Comparison of ENCODE assay signal across 15 cellular contexts in genomic region chr2:240131941-240132650, GRCh38. TPM values are rescaled to one million over a fixed set of nuclear protein-coding genes. Genes with fewer than 3 reads are reported as not detected.
A peak's percentile ranks its signal among the peaks of the same experiment; 100 is the strongest.
DNase-seq lines count a peak whose midpoint lies in the region; ATAC-seq and TF ChIP-seq lines count a peak whose summit lies in the region.
"Had no signal": no experiment of that assay in that cellular context is flagged by ENCODE, and none has a peak within 500 bp of the region (broad histone marks: within the 10 kb centered on the region; RNA-seq: fewer than 3 reads in every experiment).

No MANE protein-coding gene starts in this region.

- no peak for TF ChIP-seq POLR2A in NB4 (IDR thresholded peaks at IDR 0.05; ENCODE audit: extremely low read depth, insufficient read length)

- TF ChIP-seq CTCF in GM12864 (IDR thresholded peaks at IDR 0.05; ENCODE audit: low read depth, low read length, missing control alignments) = peak; percentile 19
- peak; percentile 27 for TF ChIP-seq CTCF in NB4 (IDR thresholded peaks at IDR 0.05; ENCODE audit: low read depth, low read length)
- TF ChIP-seq CTCF in endodermal cell (conservative IDR thresholded peaks at IDR 0.05) = peak; percentile 58
- TF ChIP-seq CTCF in osteocyte (IDR thresholded peaks at IDR 0.05) = peak; percentile 9

- WGBS in endodermal cell (ENCODE audit: insufficient coverage in 1 of 2, insufficient read length in 1 of 2), 2 experiments = 94 to 97% methylated on average over 20 to 22 of the region's 22 CpGs

- peaks cover 61% of the 10 kb centered on the region for H3K36me3 Mint-ChIP-seq in endodermal cell (ENCODE audit: low read depth)
- H3K36me3 Mint-ChIP-seq in osteocyte (ENCODE audit: unreplicated experiment) = peaks cover 36% of the 10 kb centered on the region

- H3K9me3 Mint-ChIP-seq in endodermal cell = no peaks in the 10 kb centered on the region
- no peaks in the 10 kb centered on the region for H3K9me3 Mint-ChIP-seq in osteocyte (ENCODE audit: unreplicated experiment)
- H3K9me3 Mint-ChIP-seq: activated naive CD4-positive, alpha-beta T cell treated with anti-CD3 and anti-CD28 coated beads, Interleukin-2, amount 50 U/mL, for 24 hours; dendritic cell treated with granulocyte-macrophage colony-stimulating factor and Interleukin-4, amounts not matched to agents 40 ng/mL and 50 ng/mL, for 4 days; T-helper 2 cell treated with Interferon-gamma antibody and Interleukin-4, amounts not matched to agents 5 μg/mL and 100 μg/mL, for 36 hours had no signal

- no peak for DNase-seq in GM12864 (ENCODE audit: low read depth)
- DNase-seq in NB4 (ENCODE audit: low read depth) = no peak
- peak; percentile 83 for DNase-seq in endodermal cell
- DNase-seq in osteocyte (ENCODE audit: extremely low spot score, unreplicated experiment) = no peak
- no peak for DNase-seq in iPS-NIHi11 (ENCODE audit: low spot score)
- no peak for DNase-seq in NCI-H187 (lab: John Stamatoyannopoulos, UW)
- DNase-seq: Caco-2, NCI-H2227 treated with DMSO at 0.1 percent for 48 hours had no signal

- ATAC-seq in GM19351 (IDR thresholded peaks at IDR 0.05; ENCODE audit: unreplicated experiment) (no peak), HG02981 (IDR thresholded peaks at IDR 0.05; ENCODE audit: unreplicated experiment) (no peak)

- H3K9me3 ChIP-seq in endodermal cell (ENCODE audit: control insufficient read depth, low read length) = no peaks in the 10 kb centered on the region
- H3K9me3 ChIP-seq: Caco-2, tibial nerve had no signal

- no peaks in the 10 kb centered on the region for H3K27me3 ChIP-seq in endodermal cell (ENCODE audit: control insufficient read depth, insufficient read depth, low read length, poor library complexity, severe bottlenecking)
- H3K27me3 ChIP-seq: tibial nerve had no signal

- no peaks in the 10 kb centered on the region for H3K4me1 ChIP-seq in endodermal cell (ENCODE audit: control insufficient read depth, insufficient read depth, low read length)

- peaks cover 6% of the 10 kb centered on the region for H3K27me3 Mint-ChIP-seq in endodermal cell (ENCODE audit: insufficient read depth)
- H3K27me3 Mint-ChIP-seq in osteocyte (ENCODE audit: unreplicated experiment) = no peaks in the 10 kb centered on the region
- H3K27me3 Mint-ChIP-seq: activated naive CD4-positive, alpha-beta T cell treated with anti-CD3 and anti-CD28 coated beads, Interleukin-2, amount 50 U/mL, for 24 hours had no signal

- H3K4me3 Mint-ChIP-seq in endodermal cell (no peak overlapping the region), osteocyte (ENCODE audit: unreplicated experiment) (no peak overlapping the region)
- H3K4me3 Mint-ChIP-seq: activated naive CD4-positive, alpha-beta T cell treated with anti-CD3 and anti-CD28 coated beads, Interleukin-2, amount 50 U/mL, for 24 hours; dendritic cell treated with granulocyte-macrophage colony-stimulating factor and Interleukin-4, amounts not matched to agents 40 ng/mL and 50 ng/mL, for 4 days; T-helper 2 cell treated with Interferon-gamma antibody and Interleukin-4, amounts not matched to agents 5 μg/mL and 100 μg/mL, for 36 hours had no signal

- H3K27ac Mint-ChIP-seq in endodermal cell (peak overlapping the region; percentile 36), osteocyte (ENCODE audit: unreplicated experiment) (no peak overlapping the region)
- H3K27ac Mint-ChIP-seq: activated naive CD4-positive, alpha-beta T cell treated with anti-CD3 and anti-CD28 coated beads, Interleukin-2, amount 50 U/mL, for 24 hours; dendritic cell treated with granulocyte-macrophage colony-stimulating factor and Interleukin-4, amounts not matched to agents 40 ng/mL and 50 ng/mL, for 4 days; T-helper 2 cell treated with Interferon-gamma antibody and Interleukin-4, amounts not matched to agents 5 μg/mL and 100 μg/mL, for 36 hours had no signal

- H3K9ac ChIP-seq in endodermal cell (ENCODE audit: extremely low read depth, low read length, poor library complexity, severe bottlenecking) = no peak overlapping the region

- no peak overlapping the region for H3K27ac ChIP-seq in endodermal cell (ENCODE audit: low read depth, low read length)
- H3K27ac ChIP-seq: tibial nerve had no signal

- H3K4me3 ChIP-seq in GM12864 (ENCODE audit: low read depth, low read length) (no peak overlapping the region), NB4 (ENCODE audit: low read depth, low read length) (no peak overlapping the region), endodermal cell (ENCODE audit: low read length) (no peak overlapping the region)
- H3K4me3 ChIP-seq: tibial nerve had no signal

- H3K4me1 Mint-ChIP-seq in endodermal cell (peaks cover 17% of the 10 kb centered on the region), osteocyte (ENCODE audit: unreplicated experiment) (peaks cover 21% of the 10 kb centered on the region)

- peaks cover 68% of the 10 kb centered on the region for H3K36me3 ChIP-seq in endodermal cell (ENCODE audit: control insufficient read depth, insufficient read depth, low read length)

RNA-seq across cellular contexts. Expression of gene COPS9, which starts 4.0 kb away (rescaled TPM):
- total RNA-seq in endodermal cell (100 to 1,000 TPM; 151 to 161 TPM), osteocyte (156 TPM in 2 replicates)
- 175 TPM for polyA plus RNA-seq in endodermal cell (2013, experiment 1 of 2)
- 183 TPM for polyA plus RNA-seq in endodermal cell (2013, experiment 2 of 2)

RNA-seq across cellular contexts. Expression of gene OTOS, which starts 8.4 kb away (rescaled TPM):
- total RNA-seq in endodermal cell (not detected), osteocyte (not detected in 2 replicates)
- not detected for polyA plus RNA-seq in endodermal cell (2013, experiment 1 of 2)
- polyA plus RNA-seq in endodermal cell (2013, experiment 2 of 2) = not detected
- total RNA-seq: Caco-2, tibial nerve had no signal
- polyA plus RNA-seq: neural cell had no signal
